In the genomic region with DNA sequence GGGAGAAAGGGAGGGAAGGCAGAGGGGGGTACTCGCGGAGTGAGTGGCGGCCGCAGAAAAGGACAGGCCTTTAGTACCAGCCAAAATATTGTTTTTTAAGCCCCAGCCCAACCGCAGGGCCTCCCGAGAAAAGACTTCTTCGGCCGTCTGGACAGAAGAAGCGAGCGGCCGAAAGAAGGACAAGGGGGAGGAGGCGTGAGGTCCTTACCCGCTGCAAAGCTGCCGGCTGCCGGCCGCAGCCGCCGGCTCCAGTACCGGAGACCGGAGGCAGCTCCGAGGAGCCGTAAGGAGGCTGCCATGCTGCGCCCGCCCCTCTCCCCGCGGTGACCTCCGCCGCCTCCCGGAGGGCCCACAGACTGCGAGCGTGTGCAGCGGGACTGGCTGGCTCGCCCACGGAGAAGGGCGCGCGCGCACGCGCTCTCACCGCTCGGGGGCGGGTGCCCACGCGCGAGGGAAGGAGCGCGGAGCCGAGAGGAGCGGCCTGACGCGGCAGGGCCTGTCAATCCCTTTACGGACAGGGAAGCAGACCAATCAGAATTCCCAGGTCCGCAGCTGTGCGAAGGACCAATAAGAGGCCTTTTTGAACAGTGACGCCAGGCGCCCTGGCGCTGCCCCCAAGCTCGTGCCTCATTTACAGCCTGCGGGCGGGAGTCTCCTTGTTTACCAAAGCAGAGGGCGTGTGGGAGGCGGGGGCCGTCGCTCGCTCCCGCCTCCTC, we compare ENCODE assay signal across 8 cellular contexts. TPM values are rescaled to one million over a fixed set of nuclear protein-coding genes. Genes with fewer than 3 reads are reported as not detected.
DNase-seq lines count a peak whose midpoint lies in the region; ATAC-seq and TF ChIP-seq lines count a peak whose summit lies in the region.

A gene (minus strand): TSS at position 394 of the 716 bp plus-strand sequence. CDS start 95 bp downstream, at position 299.

- peak; percentile 87 for TF ChIP-seq POLR2A in breast epithelium (IDR thresholded peaks at IDR 0.05)

- H3K9ac ChIP-seq in iPS-18a (ENCODE audit: low read length) (peak within 1 kb of the TSS; percentile 86), skeletal muscle satellite cell (ENCODE audit: low read depth, low read length) (peak within 1 kb of the TSS; percentile 93)

- TF ChIP-seq CTCF in VCaP (conservative IDR thresholded peaks at IDR 0.05) (peak; percentile 27; the same call in 1 of the 2 replicates), breast epithelium (IDR thresholded peaks at IDR 0.05) (peak in 2 of 3 donors; percentile 42 to 47)

- intact Hi-C loops in breast epithelium (cut with DNase I; ENCODE audit: low total_unique reads), result no loop called here

- H3K4me1 ChIP-seq in breast epithelium (no peaks in the 10 kb centered on the region), iPS-18a (ENCODE audit: control insufficient read depth, low read depth, low read length) (no peaks in the 10 kb centered on the region), skeletal muscle satellite cell (ENCODE audit: control insufficient read depth, insufficient read depth, low read length) (no peaks in the 10 kb centered on the region)

- H3K36me3 ChIP-seq in breast epithelium, result no peaks in the 10 kb centered on the region
- no peaks in the 10 kb centered on the region for H3K36me3 ChIP-seq in iPS-18a (ENCODE audit: control insufficient read depth, low read depth, low read length)
- no peaks in the 10 kb centered on the region for H3K36me3 ChIP-seq in skeletal muscle satellite cell (ENCODE audit: insufficient read depth, low read length)

- in situ Hi-C loops in ACHN (cut with HindIII; ENCODE audit: low pct_ligation_motif_present, low pct_unique_long_range_greater_than_20kb, low sequenced_read_pairs), result no loop called here

- ATAC-seq in GM18870 (IDR thresholded peaks at IDR 0.05; ENCODE audit: unreplicated experiment) (peak; percentile 100), HG03135 (IDR thresholded peaks at IDR 0.05; ENCODE audit: unreplicated experiment) (peak; percentile 99)

- H3K27ac ChIP-seq in VCaP, result peak within 1 kb of the TSS; percentile 85
- H3K27ac ChIP-seq in breast epithelium, result peak within 1 kb of the TSS; percentile 88 to 91
- H3K27ac ChIP-seq in iPS-18a (ENCODE audit: low read length), result peak within 1 kb of the TSS; percentile 45

- no peaks in the 10 kb centered on the region for H3K9me3 ChIP-seq in breast epithelium
- no peaks in the 10 kb centered on the region for H3K9me3 ChIP-seq in iPS-18a (ENCODE audit: control insufficient read depth, low read depth, low read length)
- no peaks in the 10 kb centered on the region for H3K9me3 ChIP-seq in skeletal muscle satellite cell (replicated peaks; ENCODE audit: low read length)

- peak within 1 kb of the TSS; percentile 88 for H3K4me2 ChIP-seq in skeletal muscle satellite cell (ENCODE audit: low read length)

- H3K4me3 ChIP-seq in breast epithelium (peak within 1 kb of the TSS; percentile 60 to 74 (median 73)), iPS-18a (ENCODE audit: low read length) (peak within 1 kb of the TSS; percentile 79), skeletal muscle satellite cell (ENCODE audit: low read length) (peak within 1 kb of the TSS; percentile 80)

- DNase-seq in ACHN (peak; percentile 100), NCI-H2196 treated with DMSO at 0.1 percent for 48 hours (lab: John Stamatoyannopoulos, UW; ENCODE audit: unreplicated experiment) (peak; percentile 96), breast epithelium (ENCODE audit: low spot score in 2 of 2) (peak; percentile 98 to 100)

- H3K27me3 ChIP-seq in breast epithelium (no peaks in the 10 kb centered on the region), iPS-18a (ENCODE audit: control insufficient read depth, insufficient read depth, low read length) (peaks cover 8% of the 10 kb centered on the region), skeletal muscle satellite cell (ENCODE audit: control insufficient read depth, insufficient read depth, low read length) (no peaks in the 10 kb centered on the region)

RNA-seq across cellular contexts. Expression of the gene that starts here (rescaled TPM):
- 10 to 100 TPM; 50.5 to 80.1 (median 67.5) TPM for total RNA-seq in breast epithelium
- 35.2 and 36.9 TPM in 2 replicates for total RNA-seq in skeletal muscle satellite cell (2012; rRNA removed)

Comparison
In these comparisons a context has a peak if more than half of its experiments do, and no peak if none do; other contexts are left out.
1. Peak in every context shown above with its lines: DNase-seq, ATAC-seq, H3K4me3 ChIP-seq and H3K27ac ChIP-seq.